20 cellular contexts compared by ENCODE assay signal in genomic region chr6:17497701-17498100, GRCh38.
DNase-seq lines count a peak whose midpoint lies in the region; ATAC-seq and TF ChIP-seq lines count a peak whose summit lies in the region.
"Had no signal": no experiment of that assay in that cellular context is flagged by ENCODE, and none has a peak within 500 bp of the region (broad histone marks: within the 10 kb centered on the region; RNA-seq: fewer than 3 reads in every experiment).

No MANE protein-coding gene starts in this region.

- peak overlapping the region in 2 of 3 experiments; percentile 9 to 20 for H3K27ac Mint-ChIP-seq in nephron
- H3K27ac Mint-ChIP-seq: CD4-positive, alpha-beta memory T cell had no signal

- H2AFZ ChIP-seq in neuronal stem cell (ENCODE audit: low read length): no peak overlapping the region

- H3K4me3 ChIP-seq in neuronal stem cell (ENCODE audit: low read length in 2 of 2): no peak overlapping the region
- H3K4me3 ChIP-seq: BLaER1, SK-N-MC had no signal

- no peaks in the 10 kb centered on the region for H3K27me3 Mint-ChIP-seq in nephron (ENCODE audit: low read depth)

- WGBS in neuronal stem cell (ENCODE audit: extremely low coverage in 2 of 2, insufficient read length in 2 of 2, insufficient replicate concordance in 1 of 2), 2 donors: no CpG with 5 or more reads among the region's 3 CpGs

- H3K27ac ChIP-seq in neuronal stem cell (replicated peaks; ENCODE audit: low read length): no peak overlapping the region
- H3K27ac ChIP-seq: BLaER1, SK-N-MC had no signal

- no peak overlapping the region for H3K9ac ChIP-seq in neuronal stem cell (ENCODE audit: low read depth, low read length, poor library complexity)
- H3K9ac ChIP-seq: BLaER1 had no signal

- no peak overlapping the region for H3K4me2 ChIP-seq in neuronal stem cell (ENCODE audit: insufficient read depth, low read length, poor library complexity, severe bottlenecking)
- H3K4me2 ChIP-seq: BLaER1 had no signal

- H3K4me3 Mint-ChIP-seq in nephron: no peak overlapping the region
- H3K4me3 Mint-ChIP-seq: CD4-positive, alpha-beta memory T cell had no signal

- no peak overlapping the region for H2BK5ac ChIP-seq in neuronal stem cell (ENCODE audit: low read length)

- H3K79me1 ChIP-seq in neuronal stem cell (ENCODE audit: low read depth, low read length): no peaks in the 10 kb centered on the region

- H3K9me3 Mint-ChIP-seq in nephron: no peaks in the 10 kb centered on the region
- H3K9me3 Mint-ChIP-seq: CD4-positive, alpha-beta memory T cell had no signal

- H3K23ac ChIP-seq in neuronal stem cell (ENCODE audit: low read depth, low read length, poor library complexity): no peak overlapping the region

- no peaks in the 10 kb centered on the region for H3K36me3 ChIP-seq in neuronal stem cell (replicated peaks in 1 of 2; ENCODE audit: control insufficient read depth in 2 of 2, insufficient read depth in 2 of 2, low read length in 2 of 2)
- H3K36me3 ChIP-seq: BLaER1 had no signal

- H3K27me3 ChIP-seq in neuronal stem cell (ENCODE audit: control insufficient read depth in 3 of 3, insufficient read depth in 3 of 3, low read depth in 1 of 3, low read length in 3 of 3): no peaks in the 10 kb centered on the region
- H3K27me3 ChIP-seq: BLaER1 had no signal

- H3K14ac ChIP-seq in neuronal stem cell (ENCODE audit: low read length): no peak overlapping the region

- no peak overlapping the region for H3K18ac ChIP-seq in neuronal stem cell (ENCODE audit: low read length)

- H3K4me1 Mint-ChIP-seq in nephron: peaks cover 49% of the 10 kb centered on the region
- H3K4me1 Mint-ChIP-seq: CD4-positive, alpha-beta memory T cell had no signal

- H3K9me3 ChIP-seq in neuronal stem cell (replicated peaks in 1 of 2; ENCODE audit: control insufficient read depth in 2 of 2, insufficient read depth in 1 of 2, low read depth in 1 of 2, low read length in 2 of 2): no peaks in the 10 kb centered on the region
- H3K9me3 ChIP-seq: BLaER1 had no signal

- TF ChIP-seq CTCF in nephron (IDR thresholded peaks at IDR 0.05; ENCODE audit: unreplicated experiment in 3 of 3): no peak

- H4K91ac ChIP-seq in neuronal stem cell (ENCODE audit: low read depth, low read length, poor library complexity): no peak overlapping the region

- no peak for ATAC-seq in left lobe of liver
- no peak for ATAC-seq in GM21526 (IDR thresholded peaks at IDR 0.05; ENCODE audit: low FRiP score, unreplicated experiment)
- ATAC-seq: Right ventricle myocardium inferior had no signal

- no peaks in the 10 kb centered on the region for H3K36me3 Mint-ChIP-seq in nephron (ENCODE audit: low read depth)
- H3K36me3 Mint-ChIP-seq: CD4-positive, alpha-beta memory T cell had no signal

- H2BK12ac ChIP-seq in neuronal stem cell (ENCODE audit: low read length): no peak overlapping the region

- no peak overlapping the region for H3K4ac ChIP-seq in neuronal stem cell (ENCODE audit: low read length)

- H4K8ac ChIP-seq in neuronal stem cell (ENCODE audit: low read depth, low read length): no peak overlapping the region

- peaks cover 4 to 5% of the 10 kb centered on the region in 2 donors for H3K4me1 ChIP-seq in neuronal stem cell (ENCODE audit: control insufficient read depth in 2 of 2, insufficient read depth in 1 of 2, low read depth in 1 of 2, low read length in 2 of 2)

- no peak overlapping the region for H2BK15ac ChIP-seq in neuronal stem cell (ENCODE audit: low read length)

- DNase-seq in DMS153 (lab: John Stamatoyannopoulos, UW) (peak; percentile 90), M059J (ENCODE audit: low read depth) (peak; percentile 30), dermis blood vessel endothelial cell (peak; percentile 77), GM03348 (ENCODE audit: low spot score) (no peak), neuronal stem cell (ENCODE audit: low spot score) (no peak), left lobe of liver (ENCODE audit: low spot score) (no peak)
- DNase-seq: CD4-positive, alpha-beta memory T cell; DMS79; HCEC 1CT; NCI-H1092 treated with DMSO at 0.1 percent for 48 hours; NCI-H1694; NCI-H2081 treated with DMSO at 0.1 percent for 48 hours; NCI-H2227 treated with DMSO at 0.1 percent for 48 hours; NCI-H524 treated with DMSO at 0.1 percent for 48 hours; NK-92 treated with Interleukin-12 subunit alpha and Interleukin-12 subunit beta, amount 100 ng/mL, for 24 hours had no signal

- no peak overlapping the region for H2BK120ac ChIP-seq in neuronal stem cell (ENCODE audit: low read depth, low read length)

- H2AK5ac ChIP-seq in neuronal stem cell (ENCODE audit: low read depth, low read length): no peak overlapping the region

Comparison
In these comparisons a context has a peak if more than half of its experiments do, and no peak if none do; other contexts are left out.
1. DNase-seq: peak in DMS153 (single experiment), M059J (single experiment) and dermis blood vessel endothelial cell (single experiment); none in GM03348 (single experiment), neuronal stem cell (single experiment) and left lobe of liver (single experiment).